ENCODE assay signal across 8 cellular contexts in genomic region chr2:205680067-205680466, GRCh38. TPM values are rescaled to one million over a fixed set of nuclear protein-coding genes. Genes with fewer than 3 reads are reported as not detected.
DNase-seq lines count a peak whose midpoint lies in the region; ATAC-seq, FAIRE-seq and TF ChIP-seq lines count a peak whose summit lies in the region.

No MANE protein-coding gene starts in this region.

- H3K4me3 ChIP-seq in endothelial cell of umbilical vein (replicated peaks in 1 of 3; ENCODE audit: insufficient read depth in 1 of 3, low read depth in 1 of 3, low read length in 3 of 3), result no peak overlapping the region

- CTCF ChIA-PET in WTC11 (lab: Charles Lee) (interaction anchor here (0.9 to 4.8 kb wide), 3 partner anchors 41 to 322 kb away, joined by 3 to 34 read pairs (median 3); no protein-coding TSS in a partner anchor), endothelial cell of umbilical vein (lab: Charles Lee) (interaction anchor here (0.9 to 7.7 kb wide), 9 partner anchors 41 to 1535 kb away, joined by 3 to 138 read pairs (median 4); no protein-coding TSS in a partner anchor)

- no TSS peak for BruUV-seq in endothelial cell of umbilical vein (replicated peaks; lab: Mats Ljungman, UMichigan)

- peak; percentile 96 for FAIRE-seq in endothelial cell of umbilical vein (lab: Jason Lieb, UNC)

- peak; percentile 63 for ATAC-seq in GM19372 (IDR thresholded peaks at IDR 0.05; ENCODE audit: low read depth, unreplicated experiment)
- ATAC-seq in HG03432 (IDR thresholded peaks at IDR 0.05; ENCODE audit: unreplicated experiment), result peak; percentile 58
- ATAC-seq in WTC11, result peak; percentile 78

- no peaks in the 10 kb centered on the region for H3K9me3 ChIP-seq in endothelial cell of umbilical vein (replicated peaks; ENCODE audit: control insufficient read depth, insufficient read depth, low read length)

- no peak overlapping the region for H3K9ac ChIP-seq in endothelial cell of umbilical vein (replicated peaks; ENCODE audit: extremely low read depth, insufficient read depth, low read length)

- no peak for TF ChIP-seq POLR2A in endothelial cell of umbilical vein (IDR thresholded peaks at IDR 0.05; ENCODE audit: low read depth, low read length)

- no peaks in the 10 kb centered on the region for H3K27me3 ChIP-seq in endothelial cell of umbilical vein (ENCODE audit: control insufficient read depth in 2 of 2, insufficient read depth in 2 of 2, low read length in 2 of 2)

- H4K20me1 ChIP-seq in endothelial cell of umbilical vein (replicated peaks; ENCODE audit: control insufficient read depth, extremely low read depth, insufficient read depth, low read length), result no peaks in the 10 kb centered on the region

- DNase-seq in Caki2 (ENCODE audit: low read depth), result peak; percentile 76
- DNase-seq in NCI-H446 (lab: John Stamatoyannopoulos, UW), result peak; percentile 77 to 94
- DNase-seq in WTC11 (ENCODE audit: low spot score), result peak; percentile 77
- peak; percentile 79 for DNase-seq in endothelial cell of umbilical vein (ENCODE audit: low read depth, low spot score)
- peak; percentile 92 for DNase-seq in myocyte (ENCODE audit: low read depth)
- DNase-seq in NCI-H128 (lab: John Stamatoyannopoulos, UW; ENCODE audit: unreplicated experiment), result no peak

- H3K36me3 ChIP-seq in endothelial cell of umbilical vein (ENCODE audit: control insufficient read depth in 2 of 2, extremely low read depth in 1 of 2, insufficient read depth in 2 of 2, low read length in 2 of 2), result no peaks in the 10 kb centered on the region

- peaks cover 59% of the 10 kb centered on the region for H3K4me1 Mint-ChIP-seq in WTC11

- peaks cover 37% of the 10 kb centered on the region for H3K27me3 Mint-ChIP-seq in WTC11 (ENCODE audit: low read depth)

- in situ Hi-C loops in Caki2 (cut with HindIII; ENCODE audit: low pct_unique_long_range_greater_than_20kb, low sequenced_read_pairs), result no loop called here

- H3K9me3 Mint-ChIP-seq in WTC11, result no peaks in the 10 kb centered on the region

- intact Hi-C loops in endothelial cell of umbilical vein (cut with micrococcal nuclease), result loop anchor here (1.0 to 5.0 kb wide), 10 partner anchors 483 to 1656 kb away; no protein-coding TSS in a partner anchor

- no peak overlapping the region for H3K4me2 ChIP-seq in endothelial cell of umbilical vein (ENCODE audit: insufficient read depth, low read length)

- H3K4me3 Mint-ChIP-seq in WTC11, result no peak overlapping the region

- H2AFZ ChIP-seq in endothelial cell of umbilical vein (ENCODE audit: low read depth, low read length), result no peak overlapping the region

- POLR2A ChIA-PET in WTC11 (lab: Charles Lee), result no interaction called here
- POLR2A ChIA-PET in endothelial cell of umbilical vein (lab: Charles Lee), result interaction anchor here (0.6 kb wide), 1 partner anchor 489 kb away, joined by 3 read pairs; no protein-coding TSS in a partner anchor

- no peaks in the 10 kb centered on the region for H3K36me3 Mint-ChIP-seq in WTC11

- dilution Hi-C loops in endothelial cell of umbilical vein (cut with MboI; ENCODE audit: extremely low pct_ligation_motif_present, low sequenced_read_pairs), result no loop called here

- peaks cover 22% of the 10 kb centered on the region for H3K79me2 ChIP-seq in endothelial cell of umbilical vein (ENCODE audit: control insufficient read depth, insufficient read depth, low read length)

- H3K9me1 ChIP-seq in endothelial cell of umbilical vein (replicated peaks; ENCODE audit: control insufficient read depth, extremely low read depth, insufficient read depth, low read length), result no peaks in the 10 kb centered on the region

- peaks cover 27% of the 10 kb centered on the region for H3K4me1 ChIP-seq in endothelial cell of umbilical vein (ENCODE audit: control insufficient read depth, extremely low read depth, insufficient read depth, low read length)

- TF ChIP-seq CTCF in WTC11 (IDR thresholded peaks at IDR 0.05) (peak; percentile 50), endothelial cell of umbilical vein (IDR thresholded peaks at IDR 0.05; ENCODE audit: extremely low read depth in 1 of 2, insufficient read depth in 1 of 2, low read depth in 1 of 2, low read length in 2 of 2) (peak; percentile 67 to 72)

- no peak overlapping the region; the same call in 1 of the 2 replicates for H3K27ac Mint-ChIP-seq in WTC11

- no peak overlapping the region for H3K27ac ChIP-seq in endothelial cell of umbilical vein (ENCODE audit: insufficient read depth, low read depth, low read length)

TF ChIP-seq in WTC11, 78 proteins besides CTCF, POLR2A, EP300 and RAD21:
- TF ChIP-seq ZMAT4 (CRISPR knock-in tag; IDR thresholded peaks at IDR 0.05), result no peak
- peak; percentile 84; the same call in 1 of the 2 replicates for TF ChIP-seq ETV6 (CRISPR knock-in tag; IDR thresholded peaks at IDR 0.05)
- 0 out of 2 replicates have a peak, but pooled peaks have one; percentile 35 for TF ChIP-seq CBFB (CRISPR knock-in tag; IDR thresholded peaks at IDR 0.05; ENCODE audit: low read depth)

TF ChIP-seq in endothelial cell of umbilical vein, 7 proteins besides CTCF, POLR2A, EP300 and RAD21:
- TF ChIP-seq MYC (IDR thresholded peaks at IDR 0.05; ENCODE audit: low read depth, low read length) (no peak), JUN (IDR thresholded peaks at IDR 0.05; ENCODE audit: borderline replicate concordance, insufficient read depth, insufficient read length, low read depth) (no peak), FOS (IDR thresholded peaks at IDR 0.05; ENCODE audit: borderline replicate concordance, insufficient read depth, low read length) (no peak), EZH2 (IDR thresholded peaks at IDR 0.05; ENCODE audit: borderline replicate concordance, low read depth, low read length, severe bottlenecking) (no peak), GATA2 (IDR thresholded peaks at IDR 0.05; ENCODE audit: insufficient read depth, insufficient read length, low read depth, low read length) (no peak), POLR2AphosphoS5 (IDR thresholded peaks at IDR 0.05; ENCODE audit: insufficient read depth, low read depth, low read length) (no peak), MAX (IDR thresholded peaks at IDR 0.05; ENCODE audit: insufficient read depth, insufficient read length) (no peak)

RNA-seq across cellular contexts. Expression of gene NRP2, which starts 2.2 kb away (rescaled TPM):
- total RNA-seq in Caki2 (2014; rRNA removed; shearing (Covaris generic); ENCODE audit: low replicate concordance), result 60.0 and 69.1 TPM in 2 replicates
- total RNA-seq in WTC11 (2021) (19.5 to 41.0 TPM (median 19.9 TPM) in 3 replicates), endothelial cell of umbilical vein (149 and 240 TPM in 2 replicates), myocyte (3.9 and 4.8 TPM in 2 replicates)
- 138 and 160 TPM in 2 replicates for polyA plus RNA-seq in endothelial cell of umbilical vein
- 107 and 113 TPM in 2 replicates for polyA plus RNA-seq in endothelial cell of umbilical vein (2011; cell fraction: cytosol; rRNA removed)
- 198 and 227 TPM in 2 replicates for polyA plus RNA-seq in endothelial cell of umbilical vein (2011; cell fraction: nucleus; rRNA removed)
- 99.8 and 162 TPM in 2 replicates for polyA plus RNA-seq in endothelial cell of umbilical vein (2012)
- polyA minus RNA-seq in endothelial cell of umbilical vein, result 478 and 499 TPM in 2 replicates
- polyA minus RNA-seq in endothelial cell of umbilical vein (2011; cell fraction: cytosol; rRNA and poly(A)+ RNA removed), result 1.3 TPM
- polyA minus RNA-seq in endothelial cell of umbilical vein (2011; cell fraction: nucleus; rRNA and poly(A)+ RNA removed), result 330 and 370 TPM in 2 replicates
- polyA plus RNA-seq in myocyte (2012), result 17.5 TPM
